ENCODE assay signal across 8 cellular contexts in genomic region chr2:74833418-74834233, GRCh38. TPM values are rescaled to one million over a fixed set of nuclear protein-coding genes. Genes with fewer than 3 reads are reported as not detected.
DNase-seq lines count a peak whose midpoint lies in the region; TF ChIP-seq lines count a peak whose summit lies in the region.

TSS of gene HK2 (plus strand) at chr2:74834127. CDS start at chr2:74834581, 454 bp downstream.

- H3K36me3 Mint-ChIP-seq in activated naive CD4-positive, alpha-beta T cell treated with anti-CD3 and anti-CD28 coated beads, Interleukin-2, amount 50 U/mL, for 24 hours: peaks cover 9% of the 10 kb centered on the region

- H3K9me3 Mint-ChIP-seq in activated naive CD4-positive, alpha-beta T cell treated with anti-CD3 and anti-CD28 coated beads, Interleukin-2, amount 50 U/mL, for 24 hours: no peaks in the 10 kb centered on the region

- peaks cover 44% of the 10 kb centered on the region for H3K4me1 Mint-ChIP-seq in activated naive CD4-positive, alpha-beta T cell treated with anti-CD3 and anti-CD28 coated beads, Interleukin-2, amount 50 U/mL, for 24 hours

- peaks cover 26% of the 10 kb centered on the region for H3F3A ChIP-seq in GM23248 (ENCODE audit: insufficient read depth)

- peaks cover 20% of the 10 kb centered on the region for H3K4me1 ChIP-seq in ES-I3 (ENCODE audit: insufficient read depth, low read length)
- H3K4me1 ChIP-seq in GM23248 (ENCODE audit: insufficient read depth): peaks cover 25% of the 10 kb centered on the region; the same call in 1 of the 2 replicates
- no peaks in the 10 kb centered on the region for H3K4me1 ChIP-seq in parathyroid adenoma
- H3K4me1 ChIP-seq in transverse colon: peaks cover 0 to 32% (median 9%) of the 10 kb centered on the region in 4 donors

- peak; percentile 91 for TF ChIP-seq POLR2A in transverse colon (IDR thresholded peaks at IDR 0.05)

- WGBS in GM23248 (ENCODE audit: low coverage in 1 of 2, low lambda C conversion rate in 2 of 2, missing lambda C conversion rate in 2 of 2), 2 experiments: 7 to 9% methylated on average over 32 to 45 of the region's 67 CpGs
- WGBS in transverse colon (ENCODE audit: low coverage in 1 of 2), 2 donors: 9 to 80% methylated on average over 1 to 25 of the region's 67 CpGs

- peaks cover 42% of the 10 kb centered on the region for H3K79me2 ChIP-seq in GM23248 (ENCODE audit: insufficient read depth)
- H3K79me2 ChIP-seq in parathyroid adenoma: no peaks in the 10 kb centered on the region

- H4K20me1 ChIP-seq in GM23248 (ENCODE audit: insufficient read depth): no peaks in the 10 kb centered on the region

- TF ChIP-seq CTCF in parathyroid adenoma (IDR thresholded peaks at IDR 0.05) (no peak), transverse colon (IDR thresholded peaks at IDR 0.05) (no peak)

- TF ChIP-seq EP300 in transverse colon (IDR thresholded peaks at IDR 0.05; ENCODE audit: low read depth): no peak

- H3K36me3 ChIP-seq in ES-I3 (ENCODE audit: insufficient read depth, low read length) (no peaks in the 10 kb centered on the region), GM23248 (ENCODE audit: low read depth) (no peaks in the 10 kb centered on the region), parathyroid adenoma (ENCODE audit: control insufficient read depth, insufficient read depth, low read length) (no peaks in the 10 kb centered on the region), transverse colon (no peaks in the 10 kb centered on the region)

- peak within 1 kb of the TSS; percentile 86 for H3K9ac ChIP-seq in ES-I3 (ENCODE audit: low read depth, low read length)
- H3K9ac ChIP-seq in GM23248: peak within 1 kb of the TSS; percentile 94
- H3K9ac ChIP-seq in parathyroid adenoma: no peak within 1 kb of the TSS

- no peaks in the 10 kb centered on the region for H3K27me3 ChIP-seq in GM23248 (replicated peaks; ENCODE audit: insufficient read depth)
- H3K27me3 ChIP-seq in parathyroid adenoma (ENCODE audit: control insufficient read depth, insufficient read depth, low read length): no peaks in the 10 kb centered on the region
- H3K27me3 ChIP-seq in transverse colon: peaks cover 5% of the 10 kb centered on the region

- H2AFZ ChIP-seq in GM23248: peak within 1 kb of the TSS; percentile 88
- H2AFZ ChIP-seq in parathyroid adenoma: peak within 1 kb of the TSS; percentile 61

- peak; percentile 96 for DNase-seq in GM23248
- DNase-seq in LHCN-M2 (ENCODE audit: low read depth): peak; percentile 77
- DNase-seq in SKM-1 (lab: John Stamatoyannopoulos, UW; ENCODE audit: unreplicated experiment): peak; percentile 64
- peak; percentile 48 to 87 (median 79) for DNase-seq in head of caudate nucleus
- DNase-seq in transverse colon: peak; percentile 91

- intact Hi-C loops in head of caudate nucleus (cut with DNase I): no loop called here
- intact Hi-C loops in transverse colon (cut with DNase I; ENCODE audit: low total_unique reads): no loop called here

- in situ Hi-C loops in GM23248 (cut with MboI): no loop called here
- in situ Hi-C loops in transverse colon (cut with MboI; ENCODE audit: low pct_ligation_motif_present in 1 of 4, low pct_unique_long_range_greater_than_20kb in 1 of 4, low sequenced_read_pairs in 3 of 4): no loop called here

- H3K27ac Mint-ChIP-seq in activated naive CD4-positive, alpha-beta T cell treated with anti-CD3 and anti-CD28 coated beads, Interleukin-2, amount 50 U/mL, for 24 hours: peak within 1 kb of the TSS; percentile 95

- H3K9me2 ChIP-seq in GM23248 (ENCODE audit: insufficient read depth): no peaks in the 10 kb centered on the region

- H3K4me3 Mint-ChIP-seq in activated naive CD4-positive, alpha-beta T cell treated with anti-CD3 and anti-CD28 coated beads, Interleukin-2, amount 50 U/mL, for 24 hours: peak within 1 kb of the TSS; percentile 98

- H3K4me3 ChIP-seq in GM23248: peak within 1 kb of the TSS; percentile 97
- H3K4me3 ChIP-seq in parathyroid adenoma (ENCODE audit: low read depth, low read length): peak within 1 kb of the TSS; percentile 55
- H3K4me3 ChIP-seq in transverse colon: peak within 1 kb of the TSS; percentile 46 to 81 (median 60)

- H3K27ac ChIP-seq in GM23248 (peak within 1 kb of the TSS; percentile 85), parathyroid adenoma (no peak within 1 kb of the TSS), transverse colon (peak within 1 kb of the TSS; percentile 79 to 85 (median 83))

- no peaks in the 10 kb centered on the region for H3K9me3 ChIP-seq in ES-I3 (ENCODE audit: control insufficient read depth, insufficient read depth, low read length)
- H3K9me3 ChIP-seq in GM23248 (ENCODE audit: low read depth): no peaks in the 10 kb centered on the region
- no peaks in the 10 kb centered on the region for H3K9me3 ChIP-seq in parathyroid adenoma (ENCODE audit: control insufficient read depth, low read length)
- H3K9me3 ChIP-seq in transverse colon: no peaks in the 10 kb centered on the region

- H3K4me2 ChIP-seq in GM23248 (ENCODE audit: unreplicated experiment): peak within 1 kb of the TSS; percentile 88
- H3K4me2 ChIP-seq in parathyroid adenoma (ENCODE audit: low read length): peak within 1 kb of the TSS; percentile 82

- no peaks in the 10 kb centered on the region for H3K27me3 Mint-ChIP-seq in activated naive CD4-positive, alpha-beta T cell treated with anti-CD3 and anti-CD28 coated beads, Interleukin-2, amount 50 U/mL, for 24 hours

RNA-seq across cellular contexts. Expression of gene HK2, which starts in this region (rescaled TPM):
- 21.9 and 24.2 TPM in 2 replicates for total RNA-seq in GM23248 (2014; rRNA removed; shearing (Covaris generic))
- 23.9 and 25.3 TPM in 2 replicates for polyA plus RNA-seq in GM23248 (2016; fragmentation: Nextera tagmentation; extraction: Ambion mirVana)
- 8.5 and 9.8 TPM in 2 replicates for total RNA-seq in LHCN-M2 (2014; rRNA removed)
- polyA plus RNA-seq in LHCN-M2 (2012): 8.1 TPM
- 100 to 1,000 TPM; 104 to 175 (median 131) TPM for total RNA-seq in transverse colon
